ENCODE assay signal across 11 cellular contexts in the genomic region with DNA sequence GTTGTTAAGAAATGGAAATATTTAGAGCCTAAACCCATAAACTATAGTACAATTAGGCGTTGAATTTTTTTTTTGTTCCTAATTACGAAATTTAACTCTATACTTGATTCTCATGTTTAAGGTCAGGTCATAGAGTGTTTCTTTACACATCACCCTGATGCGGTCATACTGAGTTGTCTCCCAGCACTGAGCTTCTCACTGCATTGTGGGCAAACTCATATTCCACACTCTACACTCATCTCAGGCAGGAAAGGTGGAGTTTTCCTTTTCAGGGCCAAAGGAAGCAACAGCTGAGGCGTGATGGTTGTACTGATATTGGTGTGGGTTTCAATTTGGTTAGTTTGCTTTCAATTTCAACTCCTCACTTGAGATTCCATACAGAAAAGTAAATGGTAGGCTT.
DNase-seq lines count a peak whose midpoint lies in the region; ATAC-seq, FAIRE-seq and TF ChIP-seq lines count a peak whose summit lies in the region.
"Had no signal": no experiment of that assay in that cellular context is flagged by ENCODE, and none has a peak within 500 bp of the region (broad histone marks: within the 10 kb centered on the region; RNA-seq: fewer than 3 reads in every experiment).

No MANE protein-coding gene starts in this region.

- TF ChIP-seq CTCF in mammary epithelial cell (conservative IDR thresholded peaks at IDR 0.05 in 1 of 2, IDR thresholded peaks at IDR 0.05 in 1 of 2; ENCODE audit: extremely low read depth in 1 of 2, insufficient read depth in 1 of 2, low read depth in 1 of 2, low read length in 2 of 2): no peak

- H3K4me1 ChIP-seq in mammary epithelial cell (ENCODE audit: insufficient read depth, low read length): peaks cover 15% of the 10 kb centered on the region

- no peak overlapping the region for H3K4me3 ChIP-seq in mammary epithelial cell (replicated peaks in 1 of 3; ENCODE audit: insufficient read depth in 1 of 3, low read depth in 2 of 3, low read length in 3 of 3)

- no peaks in the 10 kb centered on the region for H3K79me2 ChIP-seq in mammary epithelial cell (ENCODE audit: insufficient read depth, low read length)

- peak overlapping the region; percentile 69 for H3K4me2 ChIP-seq in mammary epithelial cell (ENCODE audit: insufficient read depth, low read depth, low read length)

- no peaks in the 10 kb centered on the region for H4K20me1 ChIP-seq in mammary epithelial cell (ENCODE audit: insufficient read depth, low read length)

- intact Hi-C loops in mammary epithelial cell (cut with micrococcal nuclease): no loop called here

- H2AFZ ChIP-seq in mammary epithelial cell (ENCODE audit: low read depth, low read length): peak overlapping the region; percentile 65

- H3K36me3 Mint-ChIP-seq in immature natural killer cell: peaks cover 0 to 3% (median 0%) of the 10 kb centered on the region in 3 donors

- FAIRE-seq in GM12891 (lab: Jason Lieb, UNC): no peak
- FAIRE-seq: islet of Langerhans had no signal

- H3K4me3 Mint-ChIP-seq in immature natural killer cell: peak overlapping the region; percentile 72 to 85 (median 74)
- H3K4me3 Mint-ChIP-seq: activated CD4-positive, alpha-beta T cell treated with anti-CD3 and anti-CD28 coated beads for 36 hours had no signal

- peak overlapping the region; percentile 66 for H3K27ac ChIP-seq in mammary epithelial cell (ENCODE audit: insufficient read depth, low read depth, low read length)

- CTCF ChIA-PET in mammary epithelial cell (lab: Charles Lee; ENCODE audit: low non-redundant PET): no interaction called here

- no peaks in the 10 kb centered on the region for H3K27me3 ChIP-seq in mammary epithelial cell (ENCODE audit: insufficient read depth, low read length)

- ATAC-seq in GM18502 (IDR thresholded peaks at IDR 0.05; ENCODE audit: poor library complexity, unreplicated experiment): no peak
- no peak for ATAC-seq in HG03460 (IDR thresholded peaks at IDR 0.05; ENCODE audit: unreplicated experiment)
- ATAC-seq: activated CD4-positive, alpha-beta T cell treated with anti-CD3 and anti-CD28 coated beads for 36 hours had no signal

- no peak overlapping the region for H3K9ac ChIP-seq in mammary epithelial cell (ENCODE audit: insufficient read depth, low read length)

- H3K9me3 ChIP-seq in mammary epithelial cell (replicated peaks; ENCODE audit: insufficient read depth, low read length): no peaks in the 10 kb centered on the region

- BruUV-seq in mammary epithelial cell (replicated peaks; lab: Mats Ljungman, UMichigan): no TSS peak

- peaks cover 0 to 2% (median 0%) of the 10 kb centered on the region in 3 donors for H3K27me3 Mint-ChIP-seq in immature natural killer cell (ENCODE audit: low read depth in 3 of 3)
- H3K27me3 Mint-ChIP-seq: activated CD4-positive, alpha-beta T cell treated with anti-CD3 and anti-CD28 coated beads for 36 hours had no signal

- peak overlapping the region; percentile 37 to 90 (median 78) for H3K27ac Mint-ChIP-seq in immature natural killer cell
- H3K27ac Mint-ChIP-seq: activated CD4-positive, alpha-beta T cell treated with anti-CD3 and anti-CD28 coated beads for 36 hours had no signal

- DNase-seq in HPDE6-E6E7 (ENCODE audit: extremely low spot score) (peak; percentile 23), mammary epithelial cell (peak; percentile 64), immature natural killer cell (peak; percentile 11 to 29 (median 20)), stromal cell of bone marrow (ENCODE audit: low read depth) (peak; percentile 76), GM12891 (ENCODE audit: insufficient read length, low spot score) (no peak), activated gamma-delta T cell treated with Interleukin-2 at 50 U/mL for 16 hours (no peak)
- DNase-seq: activated CD4-positive, alpha-beta T cell treated with anti-CD3 and anti-CD28 coated beads for 36 hours; Karpas-422 had no signal

- peaks cover 47 to 69% of the 10 kb centered on the region in 2 donors for H3K4me1 Mint-ChIP-seq in immature natural killer cell
- H3K4me1 Mint-ChIP-seq: activated CD4-positive, alpha-beta T cell treated with anti-CD3 and anti-CD28 coated beads for 36 hours had no signal

- dilution Hi-C loops in mammary epithelial cell (cut with HindIII; ENCODE audit: low sequenced_read_pairs): no loop called here

- in situ Hi-C loops in mammary epithelial cell (cut with MboI; ENCODE audit: low sequenced_read_pairs in 2 of 2): no loop called here

- TF ChIP-seq POLR2A in GM12891 (IDR thresholded peaks at IDR 0.05; ENCODE audit: low read depth, low read length): no peak

- 90% methylated on average over 4 of the region's 4 CpGs for WGBS in mammary epithelial cell (ENCODE audit: low coverage, missing lambda C conversion rate)

- no peaks in the 10 kb centered on the region for H3K36me3 ChIP-seq in mammary epithelial cell (ENCODE audit: insufficient read depth, low read length)

- H3K9me3 Mint-ChIP-seq in immature natural killer cell: peaks cover 0 to 2% (median 0%) of the 10 kb centered on the region in 6 donors

TF ChIP-seq in GM12891, 5 proteins besides CTCF, POLR2A, EP300 and RAD21:
- no peak for TF ChIP-seq PAX5 (IDR thresholded peaks at IDR 0.05; ENCODE audit: insufficient read depth, low read length, severe bottlenecking)
- no peak for TF ChIP-seq SPI1 (IDR thresholded peaks at IDR 0.05; ENCODE audit: low read depth, low read length)
- no peak for TF ChIP-seq POU2F2 (IDR thresholded peaks at IDR 0.05; ENCODE audit: low read depth, low read length)
- no peak for TF ChIP-seq POLR2AphosphoS5 (IDR thresholded peaks at IDR 0.05; ENCODE audit: low read depth, low read length)
- no peak for TF ChIP-seq TAF1 (IDR thresholded peaks at IDR 0.05; ENCODE audit: low read depth, low read length)

Comparison
In these comparisons a context has a peak if more than half of its experiments do, and no peak if none do; other contexts are left out.
1. DNase-seq: peak in HPDE6-E6E7 (single experiment), mammary epithelial cell (single experiment), immature natural killer cell (3 of 3) and stromal cell of bone marrow (single experiment); none in GM12891 (single experiment) and activated gamma-delta T cell treated with Interleukin-2 at 50 U/mL for 16 hours (single experiment).